8 cellular contexts compared by ENCODE assay signal in the genomic region with DNA sequence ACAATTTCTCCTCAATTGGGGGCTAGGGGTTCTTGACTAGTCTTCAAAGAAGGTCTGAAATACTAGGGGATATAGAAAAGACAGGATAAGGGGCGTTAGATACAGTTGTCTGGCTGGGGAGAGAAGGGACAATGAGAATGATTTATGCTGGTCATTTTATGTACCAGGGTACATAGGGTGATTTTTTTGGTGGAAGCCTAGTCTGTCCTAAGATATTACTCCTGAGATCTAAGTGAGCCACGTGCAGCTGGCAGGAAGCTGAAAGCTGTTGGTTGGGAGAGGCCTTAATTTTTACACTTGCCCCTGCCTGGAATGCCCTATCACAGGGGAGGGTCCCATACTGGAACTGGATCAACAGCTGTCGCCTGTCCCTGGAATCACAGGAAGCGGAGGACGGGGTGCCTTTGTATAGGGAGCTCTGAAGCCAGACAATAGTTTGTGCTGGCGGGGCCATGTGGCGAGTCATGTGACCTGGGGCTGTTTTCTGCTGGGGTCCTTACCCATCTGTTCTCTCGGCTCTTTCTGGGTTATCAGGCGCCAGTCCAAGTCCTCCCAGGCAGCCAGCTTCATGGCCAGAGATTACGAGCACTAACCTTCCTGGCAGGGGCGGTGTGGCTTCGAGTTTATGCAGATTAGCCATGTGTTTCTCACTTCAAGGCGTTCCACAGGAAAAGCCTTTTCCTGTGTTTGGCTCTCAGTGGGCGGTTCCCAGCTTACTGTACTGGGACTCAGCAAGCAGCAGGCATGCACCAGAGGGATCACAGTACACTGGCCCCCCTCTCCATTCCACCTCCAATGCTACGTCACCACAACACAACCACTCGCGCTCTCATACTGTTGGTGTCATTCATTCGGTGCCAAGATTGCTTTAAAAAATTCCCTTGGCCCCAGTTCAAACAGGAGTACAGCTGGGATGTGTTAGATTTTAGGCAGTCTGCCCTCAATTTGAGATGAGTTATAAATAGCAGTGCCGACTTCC. TPM values are rescaled to one million over a fixed set of nuclear protein-coding genes. Genes with fewer than 3 reads are reported as not detected.
DNase-seq lines count a peak whose midpoint lies in the region; ATAC-seq and TF ChIP-seq lines count a peak whose summit lies in the region.

No MANE protein-coding gene starts in this region.

- no peaks in the 10 kb centered on the region for H3K36me3 ChIP-seq in gastrocnemius medialis

- no peaks in the 10 kb centered on the region for H3K9me3 Mint-ChIP-seq in central memory CD8-positive, alpha-beta T cell

- peaks cover 26% of the 10 kb centered on the region for H3K36me3 Mint-ChIP-seq in central memory CD8-positive, alpha-beta T cell (ENCODE audit: insufficient read depth)

- H3K27ac Mint-ChIP-seq in central memory CD8-positive, alpha-beta T cell (ENCODE audit: low read depth) = peak overlapping the region; percentile 19

- H3K4me1 Mint-ChIP-seq in central memory CD8-positive, alpha-beta T cell = peaks cover 85% of the 10 kb centered on the region

- H3K4me3 Mint-ChIP-seq in central memory CD8-positive, alpha-beta T cell = peak overlapping the region; percentile 65

- TF ChIP-seq CTCF in gastrocnemius medialis (IDR thresholded peaks at IDR 0.05 in 4 of 5, conservative IDR thresholded peaks at IDR 0.05 in 1 of 5) = peak in 1 of 5 experiments; percentile 9

- intact Hi-C loops in gastrocnemius medialis (cut with DNase I; ENCODE audit: low total_unique reads) = no loop called here

- no peaks in the 10 kb centered on the region for H3K9me3 ChIP-seq in gastrocnemius medialis

- H3K4me1 ChIP-seq in gastrocnemius medialis = peaks cover 79 to 87% of the 10 kb centered on the region in 2 donors

- H3K27me3 ChIP-seq in gastrocnemius medialis = no peaks in the 10 kb centered on the region

- H3K4me3 ChIP-seq in gastrocnemius medialis = peak overlapping the region in 3 of 4 donors; percentile 3 to 30 (median 9)

- H3K27me3 Mint-ChIP-seq in central memory CD8-positive, alpha-beta T cell = no peaks in the 10 kb centered on the region

- peak; percentile 62 for ATAC-seq in central memory CD8-positive, alpha-beta T cell (replicated peaks; ENCODE audit: extremely low read depth, poor library complexity, severe bottlenecking)
- ATAC-seq in gastrocnemius medialis (peak; percentile 77 to 81), HG03097 (IDR thresholded peaks at IDR 0.05; ENCODE audit: low FRiP score, unreplicated experiment) (no peak), HG02840 (IDR thresholded peaks at IDR 0.05; ENCODE audit: low FRiP score, unreplicated experiment) (no peak)

- TF ChIP-seq POLR2A in gastrocnemius medialis (IDR thresholded peaks at IDR 0.05) = no peak

- DNase-seq in EL (peak; percentile 98), NCI-H1105 treated with DMSO at 0.1 percent for 48 hours (lab: John Stamatoyannopoulos, UW) (peak; percentile 99), T1000 (lab: John Stamatoyannopoulos, UW) (peak; percentile 66), iPS-NIHi11 (ENCODE audit: low spot score) (peak; percentile 82), gastrocnemius medialis (peak; percentile 61 to 63)
- DNase-seq in central memory CD8-positive, alpha-beta T cell (ENCODE audit: low spot score in 2 of 2) = peak in 1 of 2 donors; percentile 18

- in situ Hi-C loops in gastrocnemius medialis (cut with MboI; ENCODE audit: low sequenced_read_pairs in 4 of 4) = no loop called here

- H3K27ac ChIP-seq in gastrocnemius medialis = peak overlapping the region; percentile 56 to 72 (median 56)

RNA-seq across cellular contexts. Expression of a gene that starts 27.5 kb away (rescaled TPM):
- total RNA-seq in gastrocnemius medialis = 10 to 100 TPM; 22.3 to 51.0 (median 35.0) TPM

Comparison
In these comparisons a context has a peak if more than half of its experiments do, and no peak if none do; other contexts are left out.
1. ATAC-seq: peak in central memory CD8-positive, alpha-beta T cell (single experiment) and gastrocnemius medialis (2 of 2); none in HG03097 (single experiment) and HG02840 (single experiment).